8 cellular contexts compared by ENCODE assay signal in the genomic region with DNA sequence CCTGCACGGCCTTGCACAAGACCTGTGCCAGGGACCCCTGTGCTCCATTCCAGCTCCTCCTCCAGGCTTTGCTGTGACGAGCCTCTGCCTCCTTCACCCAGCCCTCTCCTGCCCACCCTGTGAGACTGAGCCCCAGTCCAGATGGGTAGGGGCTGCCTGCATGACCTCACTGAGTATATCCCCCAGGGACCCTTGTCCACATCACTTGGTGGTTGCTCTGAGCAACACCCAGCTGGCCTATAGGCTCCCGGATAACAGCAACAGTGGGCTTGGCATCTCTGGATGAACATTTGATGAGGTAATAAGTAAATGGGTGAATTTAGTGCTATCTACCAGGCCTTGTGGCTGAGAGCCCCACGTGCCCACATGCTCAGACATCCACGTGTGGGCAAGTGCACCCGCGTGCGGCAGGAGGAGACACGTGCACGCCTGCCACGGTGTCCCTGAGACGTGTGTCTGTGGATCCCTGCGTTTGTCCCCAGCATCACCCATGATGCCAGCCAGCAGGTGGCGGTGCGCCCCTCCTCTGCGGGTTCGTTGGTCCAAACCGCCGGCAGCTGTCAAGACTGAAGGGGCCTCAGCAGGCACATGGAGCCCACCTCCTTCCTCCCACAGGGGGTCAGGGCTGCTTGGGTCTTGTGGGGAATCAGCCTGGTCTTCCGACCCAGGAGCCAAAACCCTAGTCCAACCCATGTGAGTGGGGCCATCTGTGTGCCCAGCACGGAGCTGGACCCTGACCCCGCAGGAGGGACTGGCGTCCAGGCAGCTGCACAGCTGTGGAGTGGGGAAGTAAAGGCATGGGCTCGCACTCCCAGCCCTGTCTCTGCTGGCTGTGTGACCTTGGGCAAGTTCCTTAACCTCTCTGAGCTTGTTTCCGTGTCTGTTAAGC. TPM values are rescaled to one million over a fixed set of nuclear protein-coding genes. Genes with fewer than 3 reads are reported as not detected.
A peak's percentile ranks its signal among the peaks of the same experiment; 100 is the strongest.
DNase-seq lines count a peak whose midpoint lies in the region; ATAC-seq and TF ChIP-seq lines count a peak whose summit lies in the region.

No MANE protein-coding gene starts in this region.

- peak overlapping the region; percentile 87 to 95 for H3K27ac Mint-ChIP-seq in T-cell
- H3K27ac Mint-ChIP-seq in activated naive CD8-positive, alpha-beta T cell treated with anti-CD3 and anti-CD28 coated beads, Interleukin-2, amount 10 ng/mL, durations not matched to agents 7 days and 5 days: peak overlapping the region; percentile 94

- 22 to 23% methylated on average over 25 of the region's 25 CpGs for WGBS in heart right ventricle, 2 donors

- peak overlapping the region; percentile 31 to 72 (median 49) for H3K4me3 Mint-ChIP-seq in T-cell
- H3K4me3 Mint-ChIP-seq in activated naive CD8-positive, alpha-beta T cell treated with anti-CD3 and anti-CD28 coated beads, Interleukin-2, amount 10 ng/mL, durations not matched to agents 7 days and 5 days: peak overlapping the region; percentile 83

- CTCF ChIA-PET in T-cell (lab: Charles Lee): interaction anchor here (0.6 to 8.9 kb wide), 15 partner anchors 23 to 158 kb away, joined by 3 to 74 read pairs (median 6); a partner anchor contains a TSS

- POLR2A ChIA-PET in T-cell (lab: Charles Lee): interaction anchor here in 1 of 2 donors (1.8 to 2.2 kb wide), 2 partner anchors 51 to 121 kb away, joined by 5 to 10 read pairs; no protein-coding TSS in a partner anchor
- POLR2A ChIA-PET in activated naive CD8-positive, alpha-beta T cell treated with anti-CD3 and anti-CD28 coated beads, Interleukin-2, amount 10 ng/mL, durations not matched to agents 7 days and 5 days (lab: Charles Lee): interaction anchor here (0.6 to 11.3 kb wide), 19 partner anchors 9 to 382 kb away, joined by 3 to 580 read pairs (median 6); a partner anchor contains a TSS

- H3K4me1 ChIP-seq in heart right ventricle (peaks cover 6 to 58% (median 19%) of the 10 kb centered on the region in 9 donors), vagina (peaks cover 37% of the 10 kb centered on the region)

- no peaks in the 10 kb centered on the region for H3K9me3 ChIP-seq in heart right ventricle
- H3K9me3 ChIP-seq in vagina: no peaks in the 10 kb centered on the region

- intact Hi-C loops in heart right ventricle (cut with DNase I): loop anchor here in 9 of 10 donors (1.0 to 5.0 kb wide), 7 partner anchors 51 to 159 kb away; a partner anchor contains a TSS
- intact Hi-C loops in vagina (cut with DNase I): loop anchor here (2.0 kb wide), 1 partner anchor 119 kb away; a partner anchor contains a TSS

- no peaks in the 10 kb centered on the region for H3K36me3 Mint-ChIP-seq in T-cell
- peaks cover 7% of the 10 kb centered on the region for H3K36me3 Mint-ChIP-seq in activated naive CD8-positive, alpha-beta T cell treated with anti-CD3 and anti-CD28 coated beads, Interleukin-2, amount 10 ng/mL, durations not matched to agents 7 days and 5 days

- H3K27me3 Mint-ChIP-seq in T-cell: no peaks in the 10 kb centered on the region
- H3K27me3 Mint-ChIP-seq in activated naive CD8-positive, alpha-beta T cell treated with anti-CD3 and anti-CD28 coated beads, Interleukin-2, amount 10 ng/mL, durations not matched to agents 7 days and 5 days: no peaks in the 10 kb centered on the region

- H3K27ac ChIP-seq in heart right ventricle: peak overlapping the region in 5 of 10 donors; percentile 46 to 93 (median 73)
- H3K27ac ChIP-seq in vagina: no peak overlapping the region

- peaks cover 58 to 66% (median 62%) of the 10 kb centered on the region in 3 donors for H3K4me1 Mint-ChIP-seq in T-cell
- H3K4me1 Mint-ChIP-seq in activated naive CD8-positive, alpha-beta T cell treated with anti-CD3 and anti-CD28 coated beads, Interleukin-2, amount 10 ng/mL, durations not matched to agents 7 days and 5 days: peaks cover 68% of the 10 kb centered on the region

- H3K27me3 ChIP-seq in heart right ventricle: no peaks in the 10 kb centered on the region
- no peaks in the 10 kb centered on the region for H3K27me3 ChIP-seq in vagina

- peak; percentile 40 for ATAC-seq in GM18867 (IDR thresholded peaks at IDR 0.05; ENCODE audit: unreplicated experiment)
- ATAC-seq in T-cell (replicated peaks in 1 of 4): peak; percentile 53 to 79 (median 62)
- peak; percentile 49 for ATAC-seq in activated naive CD8-positive, alpha-beta T cell treated with anti-CD3 and anti-CD28 coated beads, Interleukin-2, amount 10 ng/mL, durations not matched to agents 7 days and 5 days (ENCODE audit: low read depth)
- ATAC-seq in heart right ventricle: peak; percentile 77 to 90 (median 83)

- peak overlapping the region in 1 of 10 donors; percentile 31 for H3K4me3 ChIP-seq in heart right ventricle
- H3K4me3 ChIP-seq in vagina: no peak overlapping the region

- no peak for TF ChIP-seq POLR2A in vagina (IDR thresholded peaks at IDR 0.05)

- TF ChIP-seq CTCF in heart right ventricle (IDR thresholded peaks at IDR 0.05) (peak; percentile 80 to 94 (median 91)), vagina (IDR thresholded peaks at IDR 0.05) (peak; percentile 60 to 92 (median 79))

- H3K9me3 Mint-ChIP-seq in T-cell: no peaks in the 10 kb centered on the region
- no peaks in the 10 kb centered on the region for H3K9me3 Mint-ChIP-seq in activated naive CD8-positive, alpha-beta T cell treated with anti-CD3 and anti-CD28 coated beads, Interleukin-2, amount 10 ng/mL, durations not matched to agents 7 days and 5 days

- peak; percentile 57 for DNase-seq in A172 (ENCODE audit: low spot score)
- peak; percentile 44 for DNase-seq in NCI-H146 treated with DMSO at 0.1 percent for 48 hours (lab: John Stamatoyannopoulos, UW; ENCODE audit: unreplicated experiment)
- DNase-seq in T-cell: peak; percentile 76 to 92 (median 86)
- peak; percentile 93 for DNase-seq in activated naive CD8-positive, alpha-beta T cell treated with anti-CD3 and anti-CD28 coated beads, Interleukin-2, amount 10 ng/mL, durations not matched to agents 7 days and 5 days
- peak; percentile 88 to 93 for DNase-seq in heart right ventricle
- peak; percentile 74 for DNase-seq in putamen (ENCODE audit: low spot score)
- no peak for DNase-seq in vagina (ENCODE audit: extremely low spot score in 2 of 2)

- H3K36me3 ChIP-seq in heart right ventricle (no peaks in the 10 kb centered on the region), vagina (no peaks in the 10 kb centered on the region)

RNA-seq across cellular contexts. Expression of a gene that starts 45.9 kb away (rescaled TPM):
- not detected in 2 replicates for total RNA-seq in A172 (2014; rRNA removed; shearing (Covaris generic))
- total RNA-seq in T-cell (10 to 100 TPM in 1 of 5 donors, 1 to 10 TPM in 4; 2.8 to 11.1 (median 3.3) TPM), heart right ventricle (10 to 100 TPM in 1 of 10 donors, 1 to 10 TPM in 9; 1.0 to 22.1 (median 2.0) TPM), vagina (20.4 TPM)
- 10 to 100 TPM in 1 of 2 experiments, 1 to 10 TPM in 1; 9.8 to 12.4 TPM for total RNA-seq in activated naive CD8-positive, alpha-beta T cell treated with anti-CD3 and anti-CD28 coated beads, Interleukin-2, amount 10 ng/mL, durations not matched to agents 7 days and 5 days
- polyA plus RNA-seq in heart right ventricle: 1 to 10 TPM; 2.8 to 6.7 TPM

Comparison
In these comparisons a context has a peak if more than half of its experiments do, and no peak if none do; other contexts are left out.
1. DNase-seq: peak in A172 (single experiment), NCI-H146 treated with DMSO at 0.1 percent for 48 hours (single experiment), T-cell (34 of 34), activated naive CD8-positive, alpha-beta T cell treated with anti-CD3 and anti-CD28 coated beads, Interleukin-2, amount 10 ng/mL, durations not matched to agents 7 days and 5 days (single experiment), heart right ventricle (2 of 2) and putamen (single experiment); none in vagina (0 of 2).
2. Peak in every context shown above with its lines, with median percentiles within 50 percentile points of each other: ATAC-seq.